23 cellular contexts compared by ENCODE assay signal in the genomic region with DNA sequence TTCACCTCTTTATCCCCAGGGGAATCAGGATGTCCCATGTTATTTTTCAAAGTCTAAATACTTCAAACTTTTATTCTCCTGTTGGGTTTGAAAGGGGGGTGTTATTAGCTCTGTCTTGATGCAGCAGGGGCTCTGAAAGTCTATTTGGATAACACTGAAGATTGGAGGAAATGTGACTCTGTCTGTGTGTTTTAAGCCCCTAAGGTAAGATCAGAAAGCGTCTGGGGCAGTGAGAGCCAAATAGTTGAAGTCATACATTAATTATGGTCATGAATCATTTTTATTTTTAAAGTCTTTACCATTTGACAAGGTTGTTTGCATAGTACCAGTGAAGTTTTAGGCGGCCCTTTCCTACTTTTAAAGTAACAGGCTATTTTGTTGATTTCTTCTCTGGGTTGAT.
"Had no signal": no experiment of that assay in that cellular context is flagged by ENCODE, and none has a peak within 500 bp of the region (broad histone marks: within the 10 kb centered on the region; RNA-seq: fewer than 3 reads in every experiment).

No MANE protein-coding gene starts in this region.

- H3K4me3 Mint-ChIP-seq: activated B cell treated with CpG ODN at 0.5 μM for 24 hours; activated CD4-positive, alpha-beta memory T cell treated with anti-CD3 and anti-CD28 coated beads for 36 hours; activated naive CD8-positive, alpha-beta T cell treated with anti-CD3 and anti-CD28 coated beads, Interleukin-2, amount 10 ng/mL, durations not matched to agents 7 days and 5 days; activated T-helper 17 cell treated with anti-CD3 and anti-CD28 coated beads, Interleukin-2, amount 50 U/mL, for 72 hours; effector memory CD8-positive, alpha-beta T cell had no signal

- H3K9me3 Mint-ChIP-seq: activated B cell treated with CpG ODN at 0.5 μM for 24 hours; activated CD4-positive, alpha-beta memory T cell treated with anti-CD3 and anti-CD28 coated beads for 36 hours; activated naive CD8-positive, alpha-beta T cell treated with anti-CD3 and anti-CD28 coated beads, Interleukin-2, amount 10 ng/mL, durations not matched to agents 7 days and 5 days; activated T-helper 17 cell treated with anti-CD3 and anti-CD28 coated beads, Interleukin-2, amount 50 U/mL, for 72 hours; effector memory CD8-positive, alpha-beta T cell had no signal

- H3K27ac ChIP-seq: cardiac muscle cell, foreskin keratinocyte, right atrium auricular region, stomach had no signal

- H3K27me3 ChIP-seq: cardiac muscle cell, foreskin keratinocyte, right atrium auricular region, stomach had no signal

- DNase-seq: activated B cell treated with CpG ODN at 0.5 μM for 24 hours; activated CD4-positive, alpha-beta memory T cell treated with anti-CD3 and anti-CD28 coated beads for 36 hours; activated CD4-positive, alpha-beta T cell treated with anti-CD3 and anti-CD28 coated beads for 4 hours; activated naive CD4-positive, alpha-beta T cell treated with Interleukin-2 at 50 U/mL for 16 hours; activated naive CD8-positive, alpha-beta T cell treated with anti-CD3 and anti-CD28 coated beads, Interleukin-2, amount 10 ng/mL, durations not matched to agents 7 days and 5 days; activated T-cell treated with anti-CD3 and anti-CD28 coated beads for 4 hours; amygdala; dermis blood vessel endothelial cell; effector memory CD8-positive, alpha-beta T cell; glutamatergic neuron; midbrain; occipital lobe; small intestine; stimulated activated CD4-positive, alpha-beta T cell treated with anti-CD3 and anti-CD28 coated beads, Interleukin-15, amount 100 ng/mL, for 24 hours; stimulated activated CD4-positive, alpha-beta T cell treated with anti-CD3 and anti-CD28 coated beads, Interleukin-2, amount 100 ng/mL, for 48 hours; stomach; T-helper 9 cell had no signal

- ATAC-seq: activated T-helper 17 cell treated with anti-CD3 and anti-CD28 coated beads, Interleukin-2, amount 50 U/mL, for 72 hours; effector memory CD8-positive, alpha-beta T cell; foreskin keratinocyte; left lobe of liver had no signal

- H3K4me3 ChIP-seq: cardiac muscle cell, right atrium auricular region, stomach had no signal

- H3K4me1 Mint-ChIP-seq: activated naive CD8-positive, alpha-beta T cell treated with anti-CD3 and anti-CD28 coated beads, Interleukin-2, amount 10 ng/mL, durations not matched to agents 7 days and 5 days had no signal

- H3K27ac Mint-ChIP-seq: activated B cell treated with CpG ODN at 0.5 μM for 24 hours; activated CD4-positive, alpha-beta memory T cell treated with anti-CD3 and anti-CD28 coated beads for 36 hours; activated naive CD8-positive, alpha-beta T cell treated with anti-CD3 and anti-CD28 coated beads, Interleukin-2, amount 10 ng/mL, durations not matched to agents 7 days and 5 days; activated T-helper 17 cell treated with anti-CD3 and anti-CD28 coated beads, Interleukin-2, amount 50 U/mL, for 72 hours; progenitor cell of endocrine pancreas had no signal

- H3K27me3 Mint-ChIP-seq: activated B cell treated with CpG ODN at 0.5 μM for 24 hours; activated CD4-positive, alpha-beta memory T cell treated with anti-CD3 and anti-CD28 coated beads for 36 hours; activated naive CD8-positive, alpha-beta T cell treated with anti-CD3 and anti-CD28 coated beads, Interleukin-2, amount 10 ng/mL, durations not matched to agents 7 days and 5 days; activated T-helper 17 cell treated with anti-CD3 and anti-CD28 coated beads, Interleukin-2, amount 50 U/mL, for 72 hours; effector memory CD8-positive, alpha-beta T cell; progenitor cell of endocrine pancreas had no signal

- H3K36me3 Mint-ChIP-seq: activated CD4-positive, alpha-beta memory T cell treated with anti-CD3 and anti-CD28 coated beads for 36 hours had no signal
